ENCODE assay signal across 31 cellular contexts in the genomic region with DNA sequence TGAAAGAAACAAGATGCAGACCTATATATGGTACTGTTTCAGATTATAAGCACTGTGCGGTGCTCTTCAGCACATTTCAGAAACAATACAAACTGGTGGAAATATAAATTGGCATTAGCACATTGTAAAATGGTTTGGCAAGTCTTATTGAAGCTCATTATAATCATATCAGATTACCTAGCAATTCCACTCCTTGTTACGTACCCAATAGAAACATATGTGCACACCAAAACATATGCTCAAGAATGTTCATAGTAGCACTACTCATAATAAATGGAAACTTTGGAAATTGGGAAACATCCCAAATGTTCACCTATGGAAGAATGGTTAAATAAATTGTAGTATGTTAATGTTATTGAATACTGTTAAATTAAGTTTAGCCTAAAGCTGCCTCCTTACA. TPM values are rescaled to one million over a fixed set of nuclear protein-coding genes. Genes with fewer than 3 reads are reported as not detected.
DNase-seq lines count a peak whose midpoint lies in the region; TF ChIP-seq lines count a peak whose summit lies in the region.
"Had no signal": no experiment of that assay in that cellular context is flagged by ENCODE, and none has a peak within 500 bp of the region (broad histone marks: within the 10 kb centered on the region; RNA-seq: fewer than 3 reads in every experiment).

No MANE protein-coding gene starts in this region.

- no peak overlapping the region for H3K4me3 ChIP-seq in HEK293 (ENCODE audit: low read depth, low read length)
- H3K4me3 ChIP-seq: A549; BLaER1; BLaER1 treated with 17β-estradiol and CSF1 and Interleukin-3, amounts not matched to agents 10 nM and 100 nM had no signal

- H3K36me3 ChIP-seq in HEK293 (ENCODE audit: control insufficient read depth in 2 of 2, insufficient read depth in 1 of 2, low read length in 2 of 2) = no peaks in the 10 kb centered on the region
- H3K36me3 ChIP-seq: BE2C; BLaER1; BLaER1 treated with 17β-estradiol and CSF1 and Interleukin-3, amounts not matched to agents 10 nM and 100 nM had no signal

- CTCF ChIA-PET in HEK293 (lab: Yijun Ruan, JAX) = no interaction called here

- H3K27ac ChIP-seq in HEK293 (ENCODE audit: extremely low read depth, low read depth, low read length) = no peak overlapping the region
- H3K27ac ChIP-seq: 22Rv1; A549; BLaER1; BLaER1 treated with 17β-estradiol and CSF1 and Interleukin-3, amounts not matched to agents 10 nM and 100 nM; C4-2B had no signal

- peak; percentile 51 for DNase-seq in NCI-H2171 treated with DMSO at 0.1 percent for 48 hours (lab: John Stamatoyannopoulos, UW)
- no peak for DNase-seq in NCI-H2171 (lab: John Stamatoyannopoulos, UW)
- DNase-seq in glutamatergic neuron = no peak
- DNase-seq: 8988T; ACHN; AML-193; BE2C; C1 segment of cervical spinal cord; Caco-2; Calu3; CD4-positive, alpha-beta memory T cell; CD4-positive, alpha-beta T cell; CD4-positive, CD25-positive, alpha-beta regulatory T cell; CD8-positive, alpha-beta memory T cell; CD8-positive, alpha-beta T cell; COR-L47; DMS 273 treated with DMSO at 0.1 percent for 48 hours; DMS153; DMS53; DMS79; DMS79 treated with DMSO at 0.1 percent for 48 hours; DND-41; EL had no signal

- no peaks in the 10 kb centered on the region for H3K36me3 Mint-ChIP-seq in glutamatergic neuron (ENCODE audit: unreplicated experiment)
- H3K36me3 Mint-ChIP-seq: CD14-positive monocyte; CD4-positive, alpha-beta memory T cell; CD4-positive, CD25-positive, alpha-beta regulatory T cell; CD8-positive, alpha-beta memory T cell; CD8-positive, alpha-beta T cell had no signal

- peaks cover 2% of the 10 kb centered on the region for H3K27me3 Mint-ChIP-seq in glutamatergic neuron (ENCODE audit: unreplicated experiment)

- POLR2A ChIA-PET in HEK293 (lab: Yijun Ruan, JAX) = no interaction called here

- no peak overlapping the region for H3K4me3 Mint-ChIP-seq in glutamatergic neuron (ENCODE audit: unreplicated experiment)
- H3K4me3 Mint-ChIP-seq: B cell; CD14-positive monocyte; CD4-positive, alpha-beta memory T cell; CD4-positive, alpha-beta T cell; CD4-positive, CD25-positive, alpha-beta regulatory T cell; CD8-positive, alpha-beta memory T cell; CD8-positive, alpha-beta T cell had no signal

- H3K4me1 ChIP-seq in HEK293 (ENCODE audit: control insufficient read depth, insufficient read depth, low read length) = peaks cover 13% of the 10 kb centered on the region
- H3K4me1 ChIP-seq: A549, BE2C had no signal

- H3K27ac Mint-ChIP-seq in glutamatergic neuron (ENCODE audit: unreplicated experiment) = no peak overlapping the region
- H3K27ac Mint-ChIP-seq: B cell; CD14-positive monocyte; CD4-positive, alpha-beta memory T cell; CD4-positive, alpha-beta T cell; CD4-positive, CD25-positive, alpha-beta regulatory T cell; CD8-positive, alpha-beta memory T cell; CD8-positive, alpha-beta T cell had no signal

- no peaks in the 10 kb centered on the region for H3K9me3 ChIP-seq in HEK293 (ENCODE audit: control insufficient read depth, insufficient read depth, low read depth, low read length)
- H3K9me3 ChIP-seq: A549; BE2C; BLaER1; BLaER1 treated with 17β-estradiol and CSF1 and Interleukin-3, amounts not matched to agents 10 nM and 100 nM; Caco-2 had no signal

- peaks cover 19% of the 10 kb centered on the region for H3K4me1 Mint-ChIP-seq in glutamatergic neuron (ENCODE audit: low read depth, unreplicated experiment)
- H3K4me1 Mint-ChIP-seq: B cell; CD14-positive monocyte; CD4-positive, alpha-beta memory T cell; CD4-positive, CD25-positive, alpha-beta regulatory T cell; CD8-positive, alpha-beta memory T cell had no signal

- H3K9me3 Mint-ChIP-seq in glutamatergic neuron (ENCODE audit: unreplicated experiment) = no peaks in the 10 kb centered on the region
- H3K9me3 Mint-ChIP-seq: CD14-positive monocyte; CD4-positive, alpha-beta T cell; CD4-positive, CD25-positive, alpha-beta regulatory T cell; CD8-positive, alpha-beta T cell had no signal

- TF ChIP-seq CTCF in HEK293 (tag by site-specific recombination; IDR thresholded peaks at IDR 0.05) = no peak
- TF ChIP-seq CTCF in glutamatergic neuron (IDR thresholded peaks at IDR 0.05; ENCODE audit: partially characterized antibody, unreplicated experiment) = no peak

TF ChIP-seq in HEK293, 187 proteins besides CTCF, POLR2A, EP300 and RAD21:
- TF ChIP-seq ZNF140 (tag by site-specific recombination; IDR thresholded peaks at IDR 0.05) = peak; percentile 97
- TF ChIP-seq ZNF792 (tag by site-specific recombination; IDR thresholded peaks at IDR 0.05) = no peak
- TF ChIP-seq ZFP69B (tag by site-specific recombination; IDR thresholded peaks at IDR 0.05) = no peak
- TF ChIP-seq ZNF404 (tag by site-specific recombination; IDR thresholded peaks at IDR 0.05) = no peak

RNA-seq across cellular contexts. Expression of a gene that starts 54.9 kb away (rescaled TPM):
- total RNA-seq in glutamatergic neuron (ENCODE audit: unreplicated experiment) = 7.3 TPM
